In the genomic region with DNA sequence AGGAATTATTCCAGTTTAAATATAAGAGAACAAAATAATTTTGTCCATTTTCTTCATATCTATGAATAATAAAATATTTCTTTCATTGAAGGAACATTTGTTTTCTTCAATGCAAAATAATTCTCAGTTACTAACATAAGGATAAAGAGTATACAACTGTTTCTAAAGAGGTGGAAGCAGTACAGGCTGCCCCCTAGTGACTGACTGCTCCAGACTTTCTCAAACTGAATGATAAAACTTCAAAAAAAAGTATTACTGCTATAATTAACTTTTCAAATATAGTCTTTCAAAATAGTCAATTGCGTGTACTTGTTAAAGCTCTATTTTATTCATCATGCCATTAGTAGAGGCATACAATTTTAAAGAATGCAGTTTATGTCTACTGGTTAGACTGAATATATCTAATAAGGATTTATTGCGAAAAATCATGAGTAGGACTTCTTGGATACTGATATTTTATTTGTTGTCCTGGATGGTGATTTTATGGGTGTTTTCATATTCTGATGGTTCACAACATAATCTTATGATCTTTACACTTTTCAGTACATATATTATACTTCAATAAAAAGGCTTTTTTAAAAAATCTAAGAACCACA, we compare ENCODE assay signal across 8 cellular contexts.
DNase-seq lines count a peak whose midpoint lies in the region; ATAC-seq and TF ChIP-seq lines count a peak whose summit lies in the region.

No MANE protein-coding gene starts in this region.

- no peaks in the 10 kb centered on the region for H3K27me3 Mint-ChIP-seq in Calu3 (ENCODE audit: unreplicated experiment)
- no peaks in the 10 kb centered on the region for H3K27me3 Mint-ChIP-seq in GM23338 (ENCODE audit: insufficient read depth, low read depth, poor library complexity)
- no peaks in the 10 kb centered on the region for H3K27me3 Mint-ChIP-seq in T-helper 17 cell

- DNase-seq in Calu3 (peak; percentile 39), GM23338 (ENCODE audit: low spot score) (peak; percentile 56), SJCRH30 (peak; percentile 10 to 52), glomerular endothelial cell (ENCODE audit: extremely low read depth, low read depth, low spot score) (peak; percentile 5), thyroid gland (peak; percentile 3 to 19), T-helper 17 cell (no peak)
- no peak for DNase-seq in activated CD4-positive, CD25-positive, alpha-beta regulatory T cell (lab: John Stamatoyannopoulos, UW)

- no peaks in the 10 kb centered on the region for H3K9me3 Mint-ChIP-seq in Calu3 (ENCODE audit: low read depth, unreplicated experiment)
- no peaks in the 10 kb centered on the region for H3K9me3 Mint-ChIP-seq in GM23338

- H3K36me3 Mint-ChIP-seq in Calu3 (ENCODE audit: insufficient read depth, unreplicated experiment), result no peaks in the 10 kb centered on the region
- H3K36me3 Mint-ChIP-seq in GM23338 (ENCODE audit: low read depth), result no peaks in the 10 kb centered on the region
- H3K36me3 Mint-ChIP-seq in T-helper 17 cell (ENCODE audit: low read depth), result peaks cover 14% of the 10 kb centered on the region

- H3K4me3 ChIP-seq in GM23338 (no peak overlapping the region), SJCRH30 (no peak overlapping the region), thyroid gland (replicated peaks in 1 of 3) (no peak overlapping the region)

- H3K36me3 ChIP-seq in GM23338 (ENCODE audit: insufficient read depth), result no peaks in the 10 kb centered on the region
- H3K36me3 ChIP-seq in SJCRH30, result no peaks in the 10 kb centered on the region
- no peaks in the 10 kb centered on the region for H3K36me3 ChIP-seq in thyroid gland

- intact Hi-C loops in Calu3 (cut with micrococcal nuclease; ENCODE audit: unreplicated experiment) (loop anchor here (10.0 kb wide), 2 partner anchors 303 to 423 kb away; no protein-coding TSS in a partner anchor), thyroid gland (cut with DNase I) (no loop called here)

- no peak overlapping the region for H3K4me2 ChIP-seq in GM23338

- H3K9me3 ChIP-seq in SJCRH30 (replicated peaks) (no peaks in the 10 kb centered on the region), thyroid gland (no peaks in the 10 kb centered on the region), T-helper 17 cell (ENCODE audit: control insufficient read depth, low read length, poor library complexity, severe bottlenecking) (no peaks in the 10 kb centered on the region)

- no peak overlapping the region for H3K27ac Mint-ChIP-seq in Calu3 (ENCODE audit: unreplicated experiment)
- H3K27ac Mint-ChIP-seq in GM23338, result no peak overlapping the region
- H3K27ac Mint-ChIP-seq in T-helper 17 cell, result no peak overlapping the region

- H3K27me3 ChIP-seq in GM23338 (ENCODE audit: insufficient read depth) (no peaks in the 10 kb centered on the region), SJCRH30 (no peaks in the 10 kb centered on the region), thyroid gland (no peaks in the 10 kb centered on the region)

- 64 to 66% methylated on average over 2 of the region's 2 CpGs for WGBS in thyroid gland, 2 donors

- H3K27ac ChIP-seq in GM23338 (ENCODE audit: low read depth), result no peak overlapping the region
- H3K27ac ChIP-seq in SJCRH30, result no peak overlapping the region
- no peak overlapping the region for H3K27ac ChIP-seq in thyroid gland

- H3F3A ChIP-seq in GM23338 (replicated peaks; ENCODE audit: low read depth), result no peaks in the 10 kb centered on the region

- no TSS peak for BruUV-seq in Calu3 (replicated peaks; lab: Mats Ljungman, UMichigan)

- H2AFZ ChIP-seq in GM23338, result no peak overlapping the region

- TF ChIP-seq POLR2A in thyroid gland (IDR thresholded peaks at IDR 0.05), result no peak

- H3K79me2 ChIP-seq in GM23338 (replicated peaks; ENCODE audit: insufficient read depth), result no peaks in the 10 kb centered on the region

- H3K4me3 Mint-ChIP-seq in Calu3 (ENCODE audit: low read depth, unreplicated experiment), result no peak overlapping the region
- no peak overlapping the region for H3K4me3 Mint-ChIP-seq in GM23338
- H3K4me3 Mint-ChIP-seq in T-helper 17 cell, result no peak overlapping the region

- peak; percentile 15 for TF ChIP-seq CTCF in Calu3 (IDR thresholded peaks at IDR 0.05; ENCODE audit: unreplicated experiment)
- TF ChIP-seq CTCF in GM23338 (conservative IDR thresholded peaks at IDR 0.05; ENCODE audit: low read depth in 2 of 2), result peak; percentile 73 to 97
- TF ChIP-seq CTCF in thyroid gland (IDR thresholded peaks at IDR 0.05), result peak in 3 of 6 experiments; percentile 32 to 58 (median 40)

- CTCF ChIA-PET in Calu3 (lab: Charles Lee), result no interaction called here

- peak; percentile 46; the same call in 2 of the 3 replicates for ATAC-seq in GM23338
- ATAC-seq in T-helper 17 cell, result no peak
- ATAC-seq in GM21529 (IDR thresholded peaks at IDR 0.05; ENCODE audit: unreplicated experiment), result no peak

- H3K4me1 ChIP-seq in GM23338 (ENCODE audit: insufficient read depth) (peaks cover 10% of the 10 kb centered on the region; the same call in 1 of the 2 replicates), SJCRH30 (0 out of 2 replicates have a peak, but pooled peaks cover 4% of the 10 kb centered on the region), thyroid gland (no peaks in the 10 kb centered on the region)

- no peaks in the 10 kb centered on the region for H3K4me1 Mint-ChIP-seq in Calu3 (ENCODE audit: low read depth, unreplicated experiment)
- H3K4me1 Mint-ChIP-seq in GM23338, result peaks cover 15% of the 10 kb centered on the region
- H3K4me1 Mint-ChIP-seq in T-helper 17 cell, result no peaks in the 10 kb centered on the region

- H4K20me1 ChIP-seq in GM23338 (replicated peaks; ENCODE audit: insufficient read depth), result no peaks in the 10 kb centered on the region

- H3K9me2 ChIP-seq in GM23338 (ENCODE audit: insufficient read depth), result no peaks in the 10 kb centered on the region

TF ChIP-seq in GM23338, 12 proteins besides CTCF, POLR2A, EP300 and RAD21 (continues in another document):
- TF ChIP-seq, protein P1, sequence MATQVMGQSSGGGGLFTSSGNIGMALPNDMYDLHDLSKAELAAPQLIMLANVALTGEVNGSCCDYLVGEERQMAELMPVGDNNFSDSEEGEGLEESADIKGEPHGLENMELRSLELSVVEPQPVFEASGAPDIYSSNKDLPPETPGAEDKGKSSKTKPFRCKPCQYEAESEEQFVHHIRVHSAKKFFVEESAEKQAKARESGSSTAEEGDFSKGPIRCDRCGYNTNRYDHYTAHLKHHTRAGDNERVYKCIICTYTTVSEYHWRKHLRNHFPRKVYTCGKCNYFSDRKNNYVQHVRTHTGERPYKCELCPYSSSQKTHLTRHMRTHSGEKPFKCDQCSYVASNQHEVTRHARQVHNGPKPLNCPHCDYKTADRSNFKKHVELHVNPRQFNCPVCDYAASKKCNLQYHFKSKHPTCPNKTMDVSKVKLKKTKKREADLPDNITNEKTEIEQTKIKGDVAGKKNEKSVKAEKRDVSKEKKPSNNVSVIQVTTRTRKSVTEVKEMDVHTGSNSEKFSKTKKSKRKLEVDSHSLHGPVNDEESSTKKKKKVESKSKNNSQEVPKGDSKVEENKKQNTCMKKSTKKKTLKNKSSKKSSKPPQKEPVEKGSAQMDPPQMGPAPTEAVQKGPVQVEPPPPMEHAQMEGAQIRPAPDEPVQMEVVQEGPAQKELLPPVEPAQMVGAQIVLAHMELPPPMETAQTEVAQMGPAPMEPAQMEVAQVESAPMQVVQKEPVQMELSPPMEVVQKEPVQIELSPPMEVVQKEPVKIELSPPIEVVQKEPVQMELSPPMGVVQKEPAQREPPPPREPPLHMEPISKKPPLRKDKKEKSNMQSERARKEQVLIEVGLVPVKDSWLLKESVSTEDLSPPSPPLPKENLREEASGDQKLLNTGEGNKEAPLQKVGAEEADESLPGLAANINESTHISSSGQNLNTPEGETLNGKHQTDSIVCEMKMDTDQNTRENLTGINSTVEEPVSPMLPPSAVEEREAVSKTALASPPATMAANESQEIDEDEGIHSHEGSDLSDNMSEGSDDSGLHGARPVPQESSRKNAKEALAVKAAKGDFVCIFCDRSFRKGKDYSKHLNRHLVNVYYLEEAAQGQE (IDR thresholded peaks at IDR 0.05; ENCODE audit: unreplicated experiment), result no peak
- no peak for TF ChIP-seq EZH2 (IDR thresholded peaks at IDR 0.05; ENCODE audit: low read depth, unreplicated experiment)
- no peak for TF ChIP-seq ZNF114 (CRISPR knock-in tag; IDR thresholded peaks at IDR 0.05)
- TF ChIP-seq CREB1 (CRISPR knock-in tag; IDR thresholded peaks at IDR 0.05; ENCODE audit: low read depth), result no peak
- no peak for TF ChIP-seq STAT1 (IDR thresholded peaks at IDR 0.05; ENCODE audit: unreplicated experiment)

Comparison
In these comparisons a context has a peak if more than half of its experiments do, and no peak if none do; other contexts are left out.
1. DNase-seq: peak in Calu3 (single experiment), GM23338 (single experiment), SJCRH30 (2 of 2), glomerular endothelial cell (single experiment) and thyroid gland (2 of 2); none in activated CD4-positive, CD25-positive, alpha-beta regulatory T cell (0 of 4) and T-helper 17 cell (0 of 3).